8 cellular contexts compared by ENCODE assay signal in the genomic region with DNA sequence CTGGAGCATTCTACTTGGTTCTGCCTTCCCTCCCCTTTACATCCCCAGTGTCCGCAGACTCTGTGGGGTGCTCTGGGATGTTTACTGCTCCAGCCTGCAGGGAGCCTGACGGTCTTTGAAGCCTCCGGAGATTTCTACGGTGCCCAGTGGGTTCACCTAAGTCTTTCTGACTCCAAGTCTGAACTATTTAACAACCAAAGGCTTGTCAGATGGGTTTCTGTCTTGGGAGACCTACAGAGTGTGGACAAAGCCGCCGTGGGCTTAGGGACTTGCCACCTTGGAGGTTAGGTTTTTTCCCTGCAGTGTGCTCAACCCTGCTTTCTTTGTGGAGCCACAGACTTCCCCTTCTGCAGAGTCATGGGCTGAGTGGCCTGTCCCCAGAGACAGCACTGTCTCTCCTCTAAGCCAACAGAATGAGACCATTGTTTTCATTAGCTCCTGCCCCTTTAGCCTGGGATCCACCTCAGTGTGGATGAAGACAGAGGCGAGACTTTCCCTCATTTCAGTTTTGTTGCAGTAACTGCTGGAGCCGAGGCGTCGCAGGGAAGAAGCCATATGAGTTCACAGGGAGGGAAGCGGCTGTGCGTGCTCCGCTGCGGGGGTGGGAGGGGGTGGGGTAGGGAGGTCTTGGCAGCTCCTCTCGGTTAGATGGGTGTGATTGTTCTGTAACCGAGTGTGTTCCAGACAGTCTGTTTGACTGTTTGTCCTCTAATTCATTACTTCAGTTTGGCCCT.
A peak's percentile ranks its signal among the peaks of the same experiment; 100 is the strongest.
DNase-seq lines count a peak whose midpoint lies in the region; ATAC-seq and TF ChIP-seq lines count a peak whose summit lies in the region.

No MANE protein-coding gene starts in this region.

- no peak for TF ChIP-seq POLR2A in erythroblast (IDR thresholded peaks at IDR 0.05; ENCODE audit: low read length)

- DNase-seq in COLO829 (ENCODE audit: low spot score) (peak; percentile 98), GM20000 (ENCODE audit: low spot score) (peak; percentile 62), fibroblast of the conjunctiva (ENCODE audit: low read depth) (peak; percentile 56), stromal cell of bone marrow (ENCODE audit: low read depth) (peak; percentile 74), COLO668 (lab: John Stamatoyannopoulos, UW; ENCODE audit: unreplicated experiment) (no peak), erythroblast (lab: John Stamatoyannopoulos, UW) (no peak)

- no peak for TF ChIP-seq CTCF in GM20000 (IDR thresholded peaks at IDR 0.05; ENCODE audit: extremely low read depth, missing control alignments)

- ATAC-seq in HG03460 (IDR thresholded peaks at IDR 0.05; ENCODE audit: unreplicated experiment) (peak; percentile 60), GM21528 (IDR thresholded peaks at IDR 0.05; ENCODE audit: low FRiP score, unreplicated experiment) (no peak)

Comparison
In these comparisons a context has a peak if more than half of its experiments do, and no peak if none do; other contexts are left out.
1. DNase-seq: peak in COLO829 (single experiment), GM20000 (single experiment), fibroblast of the conjunctiva (single experiment) and stromal cell of bone marrow (single experiment); none in COLO668 (single experiment) and erythroblast (0 of 2).